Comparison of ENCODE assay signal across 1 cellular context in genomic region chr17:81481815-81482505, GRCh38.
TF ChIP-seq lines count a peak whose summit lies in the region.

No MANE protein-coding gene starts in this region.

TF ChIP-seq in A549, 52 proteins besides CTCF, POLR2A, EP300 and RAD21 (continued from another document):
- no peak for TF ChIP-seq CBX8 (IDR thresholded peaks at IDR 0.05)
